Comparison of ENCODE assay signal across 1 cellular context in the genomic region with DNA sequence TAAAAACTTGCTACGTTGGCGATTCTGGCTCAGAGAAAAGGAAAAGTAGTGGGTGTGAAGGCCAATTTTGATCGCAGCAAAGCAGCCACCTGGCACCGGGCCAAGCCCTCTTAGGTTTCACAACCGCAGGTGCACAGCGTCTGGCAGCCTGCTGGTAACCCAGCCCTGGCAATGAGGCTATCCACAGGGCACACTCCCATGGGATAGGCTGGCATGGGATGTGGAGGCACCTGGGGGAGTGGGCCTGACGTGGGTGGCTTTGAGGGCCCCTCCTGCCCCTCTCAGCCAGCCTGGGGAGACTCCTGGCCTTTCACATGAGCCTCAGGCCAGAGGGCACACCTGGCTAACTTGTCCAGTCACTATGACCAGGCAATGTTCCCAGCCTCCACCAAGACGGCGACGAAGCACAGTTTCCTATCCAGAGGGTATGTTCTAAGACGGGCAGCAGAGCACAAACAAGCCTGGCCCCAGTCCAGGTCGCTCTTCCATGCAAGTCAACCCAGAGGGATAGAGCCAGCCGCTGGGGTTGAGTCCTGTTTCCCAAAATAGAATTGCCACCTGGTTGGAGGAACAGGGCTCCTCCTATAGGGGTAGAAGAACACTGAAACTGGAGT.
TF ChIP-seq lines count a peak whose summit lies in the region.

No MANE protein-coding gene starts in this region.

TF ChIP-seq in SK-N-SH treated with all-trans-retinoic acid at 6 μM for 48 hours, 23 proteins besides CTCF, POLR2A, EP300 and RAD21 (continued from another document):
- TF ChIP-seq, protein P1, sequence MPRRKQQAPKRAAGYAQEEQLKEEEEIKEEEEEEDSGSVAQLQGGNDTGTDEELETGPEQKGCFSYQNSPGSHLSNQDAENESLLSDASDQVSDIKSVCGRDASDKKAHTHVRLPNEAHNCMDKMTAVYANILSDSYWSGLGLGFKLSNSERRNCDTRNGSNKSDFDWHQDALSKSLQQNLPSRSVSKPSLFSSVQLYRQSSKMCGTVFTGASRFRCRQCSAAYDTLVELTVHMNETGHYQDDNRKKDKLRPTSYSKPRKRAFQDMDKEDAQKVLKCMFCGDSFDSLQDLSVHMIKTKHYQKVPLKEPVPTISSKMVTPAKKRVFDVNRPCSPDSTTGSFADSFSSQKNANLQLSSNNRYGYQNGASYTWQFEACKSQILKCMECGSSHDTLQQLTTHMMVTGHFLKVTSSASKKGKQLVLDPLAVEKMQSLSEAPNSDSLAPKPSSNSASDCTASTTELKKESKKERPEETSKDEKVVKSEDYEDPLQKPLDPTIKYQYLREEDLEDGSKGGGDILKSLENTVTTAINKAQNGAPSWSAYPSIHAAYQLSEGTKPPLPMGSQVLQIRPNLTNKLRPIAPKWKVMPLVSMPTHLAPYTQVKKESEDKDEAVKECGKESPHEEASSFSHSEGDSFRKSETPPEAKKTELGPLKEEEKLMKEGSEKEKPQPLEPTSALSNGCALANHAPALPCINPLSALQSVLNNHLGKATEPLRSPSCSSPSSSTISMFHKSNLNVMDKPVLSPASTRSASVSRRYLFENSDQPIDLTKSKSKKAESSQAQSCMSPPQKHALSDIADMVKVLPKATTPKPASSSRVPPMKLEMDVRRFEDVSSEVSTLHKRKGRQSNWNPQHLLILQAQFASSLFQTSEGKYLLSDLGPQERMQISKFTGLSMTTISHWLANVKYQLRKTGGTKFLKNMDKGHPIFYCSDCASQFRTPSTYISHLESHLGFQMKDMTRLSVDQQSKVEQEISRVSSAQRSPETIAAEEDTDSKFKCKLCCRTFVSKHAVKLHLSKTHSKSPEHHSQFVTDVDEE (CRISPR knock-in tag; IDR thresholded peaks at IDR 0.05) = no peak
- TF ChIP-seq ZFP3 (CRISPR knock-in tag; IDR thresholded peaks at IDR 0.05) = no peak
- TF ChIP-seq ZNF565 (CRISPR knock-in tag; conservative IDR thresholded peaks at IDR 0.05; ENCODE audit: low read depth) = no peak
- TF ChIP-seq ISL1 (CRISPR knock-in tag; IDR thresholded peaks at IDR 0.05) = no peak
